9 cellular contexts compared by ENCODE assay signal in genomic region chr10:107653832-107654287, GRCh38.
A peak's percentile ranks its signal among the peaks of the same experiment; 100 is the strongest.
DNase-seq lines count a peak whose midpoint lies in the region; ATAC-seq and FAIRE-seq lines count a peak whose summit lies in the region.
"Had no signal": no experiment of that assay in that cellular context is flagged by ENCODE, and none has a peak within 500 bp of the region (broad histone marks: within the 10 kb centered on the region; RNA-seq: fewer than 3 reads in every experiment).

No MANE protein-coding gene starts in this region.

- H3K4me1 Mint-ChIP-seq in stimulated activated naive CD8-positive, alpha-beta T cell treated with anti-CD3 and anti-CD28 coated beads, Interleukin-15, amount 100 ng/mL, for 72 hours, result no peaks in the 10 kb centered on the region

- H3K27ac Mint-ChIP-seq in stimulated activated naive CD8-positive, alpha-beta T cell treated with anti-CD3 and anti-CD28 coated beads, Interleukin-15, amount 100 ng/mL, for 72 hours, result no peak overlapping the region

- no peak for FAIRE-seq in RCC 7860 (lab: Jason Lieb, UNC)

- H3K9me3 Mint-ChIP-seq in stimulated activated naive CD8-positive, alpha-beta T cell treated with anti-CD3 and anti-CD28 coated beads, Interleukin-15, amount 100 ng/mL, for 72 hours, result peaks cover 0 to 9% of the 10 kb centered on the region in 2 donors

- peak; percentile 73 for ATAC-seq in GM19467 (IDR thresholded peaks at IDR 0.05; ENCODE audit: unreplicated experiment)
- no peak for ATAC-seq in stimulated activated naive CD8-positive, alpha-beta T cell treated with anti-CD3 and anti-CD28 coated beads, Interleukin-15, amount 100 ng/mL, for 72 hours
- ATAC-seq: HCT116 had no signal

- H3K4me3 ChIP-seq in Jurkat, Clone E6-1 (ENCODE audit: low read length), result peak overlapping the region; percentile 24

- peak; percentile 24 for DNase-seq in CD1c-positive myeloid dendritic cell (ENCODE audit: extremely low spot score)
- peak; percentile 32 for DNase-seq in Jurkat, Clone E6-1 (ENCODE audit: low read depth, low spot score)
- peak; percentile 1 for DNase-seq in astrocyte of the hippocampus (ENCODE audit: low read depth, low spot score)
- peak; percentile 48 for DNase-seq in mucosa of gallbladder (ENCODE audit: low spot score)
- no peak for DNase-seq in SHP77 (lab: John Stamatoyannopoulos, UW)
- DNase-seq in stimulated activated naive CD8-positive, alpha-beta T cell treated with anti-CD3 and anti-CD28 coated beads, Interleukin-15, amount 100 ng/mL, for 72 hours, result no peak
- no peak for DNase-seq in RCC 7860 (ENCODE audit: low spot score)

- H3K27me3 Mint-ChIP-seq in stimulated activated naive CD8-positive, alpha-beta T cell treated with anti-CD3 and anti-CD28 coated beads, Interleukin-15, amount 100 ng/mL, for 72 hours, result no peaks in the 10 kb centered on the region

- H3K4me3 Mint-ChIP-seq in stimulated activated naive CD8-positive, alpha-beta T cell treated with anti-CD3 and anti-CD28 coated beads, Interleukin-15, amount 100 ng/mL, for 72 hours, result peak overlapping the region in 1 of 2 donors; percentile 8

Comparison
In these comparisons a context has a peak if more than half of its experiments do, and no peak if none do; other contexts are left out.
1. DNase-seq: peak in CD1c-positive myeloid dendritic cell (single experiment), Jurkat, Clone E6-1 (single experiment), astrocyte of the hippocampus (single experiment) and mucosa of gallbladder (single experiment); none in SHP77 (0 of 2), stimulated activated naive CD8-positive, alpha-beta T cell treated with anti-CD3 and anti-CD28 coated beads, Interleukin-15, amount 100 ng/mL, for 72 hours (0 of 2) and RCC 7860 (single experiment).